ENCODE assay signal across 8 cellular contexts in the genomic region with DNA sequence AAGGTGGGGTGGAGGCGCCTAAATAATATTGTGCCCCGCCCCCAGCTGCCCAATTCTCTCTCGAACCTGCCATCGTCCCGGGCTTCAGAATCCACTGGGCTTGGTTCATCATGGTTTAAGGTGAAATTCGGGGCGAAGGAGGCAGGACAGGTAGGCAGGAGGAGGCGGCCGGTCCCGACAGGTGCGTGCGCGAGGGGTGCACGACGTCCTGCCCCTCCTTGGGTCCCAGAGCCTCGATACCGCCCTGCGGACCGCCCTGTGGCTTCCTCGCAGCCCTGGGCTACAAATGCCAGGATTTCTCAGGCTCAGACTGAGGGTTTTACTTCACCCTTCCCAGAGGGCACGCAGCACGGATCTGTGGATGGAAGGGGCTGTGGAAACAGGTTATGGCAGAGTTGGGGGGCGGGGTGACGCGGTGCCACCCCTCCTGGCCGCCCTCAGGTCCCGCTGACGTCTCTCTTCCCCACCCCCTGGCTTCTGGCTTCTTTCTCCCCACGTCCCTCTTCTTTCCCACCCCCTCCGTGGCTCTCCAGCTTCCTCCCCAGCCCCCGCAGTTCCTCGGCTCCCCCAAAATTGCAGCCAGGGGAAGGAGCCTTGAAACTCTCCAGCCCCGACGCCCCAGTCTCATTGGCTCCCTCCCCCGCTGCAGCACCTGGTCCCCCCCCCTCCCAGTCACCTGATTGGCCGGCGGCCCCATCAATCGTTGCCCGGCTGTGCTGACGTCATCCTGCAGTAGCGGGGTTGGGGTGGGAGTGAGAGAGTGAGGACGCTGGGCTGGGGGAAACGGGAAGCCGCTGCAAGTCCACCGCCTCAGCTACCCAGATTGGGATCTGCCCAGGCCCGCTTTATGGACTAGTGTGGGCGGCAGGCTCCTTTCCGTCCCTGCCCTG. TPM values are rescaled to one million over a fixed set of nuclear protein-coding genes. Genes with fewer than 3 reads are reported as not detected.
A peak's percentile ranks its signal among the peaks of the same experiment; 100 is the strongest.
DNase-seq lines count a peak whose midpoint lies in the region; ATAC-seq and TF ChIP-seq lines count a peak whose summit lies in the region.

A gene (plus strand): TSS at position 725 of the 890 bp plus-strand sequence. CDS start 278 bp downstream, outside the sequence.

- 0 to 1% (median 0%) methylated on average over 2 to 48 of the region's 48 CpGs for WGBS in adrenal gland, 4 donors
- WGBS in heart left ventricle, 4 donors = 1% methylated on average over 33 to 48 of the region's 48 CpGs
- 0% methylated on average over 6 to 35 of the region's 48 CpGs for WGBS in transverse colon (ENCODE audit: low coverage in 1 of 2), 2 donors

- no peak for TF ChIP-seq EP300 in transverse colon (IDR thresholded peaks at IDR 0.05; ENCODE audit: low read depth)

- H3K36me3 ChIP-seq in adrenal gland (replicated peaks in 1 of 2) = peaks cover 0 to 10% of the 10 kb centered on the region in 2 donors
- peaks cover 0 to 10% (median 0%) of the 10 kb centered on the region in 9 donors for H3K36me3 ChIP-seq in heart left ventricle
- H3K36me3 ChIP-seq in transverse colon = no peaks in the 10 kb centered on the region

- no peaks in the 10 kb centered on the region for H3K9me3 ChIP-seq in adrenal gland (replicated peaks in 1 of 3)
- H3K9me3 ChIP-seq in heart left ventricle = no peaks in the 10 kb centered on the region
- H3K9me3 ChIP-seq in transverse colon = no peaks in the 10 kb centered on the region

- DNase-seq in DMS53 treated with DMSO at 0.1 percent for 48 hours (lab: John Stamatoyannopoulos, UW; ENCODE audit: unreplicated experiment) (peak; percentile 88), H4 (ENCODE audit: low spot score) (peak; percentile 76), NB4 (ENCODE audit: low read depth) (peak; percentile 83), adrenal gland (peak; percentile 79 to 91 (median 84)), heart left ventricle (peak; percentile 81 to 93 (median 89)), posterior cingulate gyrus (peak; percentile 64 to 97 (median 85)), transverse colon (peak; percentile 76)

- H3K4me3 ChIP-seq in NB4 (ENCODE audit: low read depth, low read length) (peak within 1 kb of the TSS; percentile 49), adrenal gland (peak within 1 kb of the TSS; percentile 45 to 78 (median 54)), heart left ventricle (peak within 1 kb of the TSS; percentile 50 to 78 (median 64)), transverse colon (peak within 1 kb of the TSS; percentile 40 to 62 (median 56))

- H3K4me1 ChIP-seq in adrenal gland (replicated peaks in 1 of 2) = peaks cover 20 to 32% of the 10 kb centered on the region in 2 donors
- H3K4me1 ChIP-seq in heart left ventricle = peaks cover 0 to 29% (median 19%) of the 10 kb centered on the region in 12 donors
- H3K4me1 ChIP-seq in transverse colon = peaks cover 10 to 28% (median 18%) of the 10 kb centered on the region in 4 donors

- H3K4me3 Mint-ChIP-seq in T-helper 1 cell treated with Interleukin-12 subunit alpha and Interleukin-12 subunit beta and Interleukin-4 antibody, amounts not matched to agents 30 μg/mL and 1 μg/mL, for 36 hours = peak within 1 kb of the TSS; percentile 99

- H3K4me1 Mint-ChIP-seq in T-helper 1 cell treated with Interleukin-12 subunit alpha and Interleukin-12 subunit beta and Interleukin-4 antibody, amounts not matched to agents 30 μg/mL and 1 μg/mL, for 36 hours (ENCODE audit: low read depth) = peaks cover 34% of the 10 kb centered on the region

- no peaks in the 10 kb centered on the region for H3K27me3 Mint-ChIP-seq in T-helper 1 cell treated with Interleukin-12 subunit alpha and Interleukin-12 subunit beta and Interleukin-4 antibody, amounts not matched to agents 30 μg/mL and 1 μg/mL, for 36 hours (ENCODE audit: low read depth)

- intact Hi-C loops in adrenal gland (cut with DNase I) = no loop called here
- intact Hi-C loops in heart left ventricle (cut with DNase I) = loop anchor here in 1 of 10 donors (1.0 kb wide), 1 partner anchor 37 kb away; no protein-coding TSS in a partner anchor
- intact Hi-C loops in posterior cingulate gyrus (cut with DNase I) = loop anchor here (5.0 kb wide), 1 partner anchor 62 kb away; no protein-coding TSS in a partner anchor
- intact Hi-C loops in transverse colon (cut with DNase I; ENCODE audit: low total_unique reads) = no loop called here

- peak; percentile 60 to 91 (median 82) for ATAC-seq in heart left ventricle

- H3K27me3 ChIP-seq in adrenal gland (no peaks in the 10 kb centered on the region), heart left ventricle (peaks cover 0 to 19% (median 0%) of the 10 kb centered on the region in 9 donors), transverse colon (peaks cover 20% of the 10 kb centered on the region)

- H3K9me3 Mint-ChIP-seq in T-helper 1 cell treated with Interleukin-12 subunit alpha and Interleukin-12 subunit beta and Interleukin-4 antibody, amounts not matched to agents 30 μg/mL and 1 μg/mL, for 36 hours = no peaks in the 10 kb centered on the region

- peak; percentile 31 for TF ChIP-seq POLR2A in NB4 (IDR thresholded peaks at IDR 0.05; ENCODE audit: extremely low read depth, insufficient read length)
- TF ChIP-seq POLR2A in adrenal gland (IDR thresholded peaks at IDR 0.05) = peak in 1 of 2 donors; percentile 44
- no peak for TF ChIP-seq POLR2A in heart left ventricle (IDR thresholded peaks at IDR 0.05)
- TF ChIP-seq POLR2A in transverse colon (IDR thresholded peaks at IDR 0.05) = no peak

- in situ Hi-C loops in transverse colon (cut with MboI; ENCODE audit: low pct_ligation_motif_present in 1 of 4, low pct_unique_long_range_greater_than_20kb in 1 of 4, low sequenced_read_pairs in 3 of 4) = no loop called here

- H3K36me3 Mint-ChIP-seq in T-helper 1 cell treated with Interleukin-12 subunit alpha and Interleukin-12 subunit beta and Interleukin-4 antibody, amounts not matched to agents 30 μg/mL and 1 μg/mL, for 36 hours (ENCODE audit: low read depth) = peaks cover 26% of the 10 kb centered on the region

- H3K27ac ChIP-seq in adrenal gland (peak within 1 kb of the TSS in 4 of 5 donors; percentile 16 to 84 (median 64)), heart left ventricle (peak within 1 kb of the TSS in 10 of 12 donors; percentile 6 to 71 (median 48)), transverse colon (peak within 1 kb of the TSS; percentile 52 to 68 (median 64))

- TF ChIP-seq CTCF in NB4 (IDR thresholded peaks at IDR 0.05; ENCODE audit: low read depth, low read length) (no peak), adrenal gland (IDR thresholded peaks at IDR 0.05) (no peak), heart left ventricle (IDR thresholded peaks at IDR 0.05) (no peak), transverse colon (IDR thresholded peaks at IDR 0.05) (no peak)

- H3K27ac Mint-ChIP-seq in T-helper 1 cell treated with Interleukin-12 subunit alpha and Interleukin-12 subunit beta and Interleukin-4 antibody, amounts not matched to agents 30 μg/mL and 1 μg/mL, for 36 hours = peak within 1 kb of the TSS; percentile 92

RNA-seq across cellular contexts. Expression of the gene that starts here (rescaled TPM):
- 40.1 and 60.6 TPM in 2 replicates for total RNA-seq in H4 (2014; rRNA removed; shearing (Covaris generic))
- total RNA-seq in adrenal gland (100 to 1,000 TPM in 1 of 8 donors, 10 to 100 TPM in 7; 33.3 to 175 (median 44.9) TPM), heart left ventricle (10 to 100 TPM in 2 of 9 donors, 1 to 10 TPM in 7; 3.3 to 18.7 (median 4.1) TPM), transverse colon (10 to 100 TPM; 13.9 to 98.7 (median 24.4) TPM)
- polyA plus RNA-seq in adrenal gland (10 to 100 TPM; 41.5 to 84.8 (median 41.8) TPM), heart left ventricle (1 to 10 TPM; 3.1 to 4.2 TPM)

Comparison
In these comparisons a context has a peak if more than half of its experiments do, and no peak if none do; other contexts are left out.
1. Peak in every context shown above with its lines: DNase-seq, ATAC-seq, H3K4me3 ChIP-seq and H3K27ac ChIP-seq.
2. RNA of the gene that starts here (polyA plus RNA-seq): 41.5 to 84.8 TPM in adrenal gland; 3.1 to 4.2 TPM in heart left ventricle; every median in the first group is over 4 times any median in the second.